8 cellular contexts compared by ENCODE assay signal in the genomic region with DNA sequence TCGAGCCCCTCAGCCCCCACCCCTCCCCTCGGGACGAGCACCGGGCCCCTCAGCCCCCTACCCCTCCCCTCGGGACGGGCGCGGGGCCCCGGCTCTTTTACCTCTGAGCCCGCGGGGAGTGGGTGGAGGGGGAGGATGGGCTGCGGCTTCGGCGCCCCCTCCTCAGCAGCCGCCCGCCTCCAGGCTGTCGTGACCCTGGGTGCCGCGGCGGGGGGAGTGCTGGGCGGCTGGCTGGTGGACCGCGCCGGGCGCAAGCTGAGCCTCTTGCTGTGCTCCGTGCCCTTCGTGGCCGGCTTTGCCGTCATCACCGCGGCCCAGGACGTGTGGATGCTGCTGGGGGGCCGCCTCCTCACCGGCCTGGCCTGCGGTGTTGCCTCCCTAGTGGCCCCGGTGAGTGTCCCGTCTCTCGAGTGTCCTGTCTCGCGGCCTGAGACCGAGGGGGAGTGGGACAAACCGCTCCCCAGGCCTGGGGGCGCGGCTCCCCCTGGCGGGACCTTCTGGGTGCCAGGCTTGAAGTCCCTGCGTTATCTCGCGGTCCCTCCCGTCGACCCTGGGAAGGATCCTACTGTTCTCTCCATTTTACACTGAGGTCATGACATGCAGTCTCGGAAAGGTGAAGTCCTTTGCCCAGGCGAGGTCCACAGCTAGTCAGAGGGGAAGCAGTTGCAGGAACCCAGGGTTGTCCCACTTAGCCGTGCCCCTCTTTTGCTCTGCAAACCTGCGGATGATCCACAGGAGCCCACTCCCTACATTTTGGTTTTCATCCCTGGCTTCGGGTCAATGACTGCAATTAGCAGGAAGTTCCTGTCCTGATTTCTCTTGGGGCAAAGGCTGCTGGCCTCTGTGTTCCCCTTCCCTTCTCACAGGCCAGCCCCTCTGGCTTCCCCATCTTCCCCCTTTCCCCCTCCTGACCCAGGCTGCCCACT. TPM values are rescaled to one million over a fixed set of nuclear protein-coding genes. Genes with fewer than 3 reads are reported as not detected.
DNase-seq lines count a peak whose midpoint lies in the region; ATAC-seq and TF ChIP-seq lines count a peak whose summit lies in the region.

No MANE protein-coding gene starts in this region.

- H3K9me2 ChIP-seq in OCI-LY7 (ENCODE audit: insufficient read depth, low read length): no peaks in the 10 kb centered on the region

- TF ChIP-seq CTCF in OCI-LY7 (conservative IDR thresholded peaks at IDR 0.05; ENCODE audit: low read length): peak; percentile 72
- peak; percentile 41 to 62 (median 61) for TF ChIP-seq CTCF in ascending aorta (IDR thresholded peaks at IDR 0.05)

- H3K27me3 ChIP-seq in ascending aorta (no peaks in the 10 kb centered on the region), iPS-15b (ENCODE audit: control insufficient read depth, insufficient read depth, low read length) (peaks cover 12% of the 10 kb centered on the region)

- ATAC-seq in HG03342 (IDR thresholded peaks at IDR 0.05; ENCODE audit: unreplicated experiment) (no peak), GM19023 (IDR thresholded peaks at IDR 0.05; ENCODE audit: unreplicated experiment) (no peak)

- H3K9ac ChIP-seq in iPS-15b (ENCODE audit: low read depth, low read length): peak overlapping the region; percentile 41

- no peaks in the 10 kb centered on the region for H3K36me3 ChIP-seq in OCI-LY7 (ENCODE audit: insufficient read depth, low read length)
- peaks cover 5 to 6% of the 10 kb centered on the region in 2 donors for H3K36me3 ChIP-seq in ascending aorta
- H3K36me3 ChIP-seq in iPS-15b (ENCODE audit: control insufficient read depth, insufficient read depth, low read length): peaks cover 3% of the 10 kb centered on the region

- H3K4me1 ChIP-seq in OCI-LY7 (ENCODE audit: insufficient read depth, low read length, poor library complexity, severe bottlenecking) (peaks cover 12% of the 10 kb centered on the region), ascending aorta (peaks cover 0 to 14% of the 10 kb centered on the region in 2 donors), iPS-15b (ENCODE audit: control insufficient read depth, insufficient read depth, low read length) (peaks cover 4% of the 10 kb centered on the region)

- H3K27ac ChIP-seq in OCI-LY7 (ENCODE audit: low read depth, low read length, poor library complexity, severe bottlenecking) (no peak overlapping the region), ascending aorta (peak overlapping the region; percentile 84 to 94)

- peak overlapping the region; percentile 52; the same call in 1 of the 2 replicates for H2AFZ ChIP-seq in OCI-LY7 (ENCODE audit: low read length)

- no peaks in the 10 kb centered on the region for H3K79me2 ChIP-seq in OCI-LY7 (ENCODE audit: insufficient read depth, low read depth, low read length)

- CTCF ChIA-PET in OCI-LY7 (lab: Charles Lee; ENCODE audit: unreplicated experiment): no interaction called here

- POLR2A ChIA-PET in OCI-LY7 (lab: Charles Lee): interaction anchor here (0.6 to 1.5 kb wide), 3 partner anchors 18 to 528 kb away, joined by 3 to 9 read pairs (median 3); a partner anchor contains a TSS

- no TSS peak for BruUV-seq in OCI-LY7 (replicated peaks; lab: Mats Ljungman, UMichigan)

- intact Hi-C loops in OCI-LY7 (cut with micrococcal nuclease; ENCODE audit: unreplicated experiment) (loop anchor here (1.0 to 10.0 kb wide), 5 partner anchors 26 to 456 kb away; a partner anchor contains a TSS), ascending aorta (cut with DNase I) (loop anchor here (1.0 to 2.0 kb wide), 5 partner anchors 26 to 184 kb away; a partner anchor contains a TSS)

- DNase-seq in NCI-H345 (lab: John Stamatoyannopoulos, UW) (peak; percentile 36), NCI-H345 treated with DMSO at 0.1 percent for 48 hours (lab: John Stamatoyannopoulos, UW; ENCODE audit: unreplicated experiment) (no peak), OCI-LY7 (ENCODE audit: low spot score) (peak; percentile 53), ascending aorta (ENCODE audit: low spot score in 2 of 2) (peak in 1 of 2 donors; percentile 75), skeletal muscle cell (ENCODE audit: low read depth) (no peak)

- H3K9me3 ChIP-seq in OCI-LY7 (ENCODE audit: low read length) (no peaks in the 10 kb centered on the region), ascending aorta (no peaks in the 10 kb centered on the region), iPS-15b (ENCODE audit: control insufficient read depth, insufficient read depth, low read length) (no peaks in the 10 kb centered on the region)

- peak overlapping the region; percentile 80 for H3K4me2 ChIP-seq in OCI-LY7 (ENCODE audit: low read length)

- no peaks in the 10 kb centered on the region for H4K20me1 ChIP-seq in OCI-LY7 (ENCODE audit: insufficient read depth, low read length)

- peak overlapping the region; percentile 79 for H3K4me3 ChIP-seq in OCI-LY7 (ENCODE audit: low read depth, low read length, poor library complexity, severe bottlenecking)
- H3K4me3 ChIP-seq in ascending aorta: peak overlapping the region; percentile 75 to 95
- peak overlapping the region; percentile 72 for H3K4me3 ChIP-seq in iPS-15b (ENCODE audit: low read depth, low read length)
- H3K4me3 ChIP-seq in skeletal muscle cell (ENCODE audit: low read depth, low read length): peak overlapping the region; percentile 61

RNA-seq across cellular contexts. Expression of a gene that starts 1.0 kb away (rescaled TPM):
- 5.6 and 11.9 TPM in 2 replicates for total RNA-seq in OCI-LY7 (2014; rRNA removed; shearing (Covaris generic))
- total RNA-seq in OCI-LY7 (2022) (18.0 and 19.6 TPM in 2 replicates), ascending aorta (75.7 TPM)

RNA-seq across cellular contexts. Expression of a gene that starts 26.2 kb away (rescaled TPM):
- 14.1 and 14.9 TPM in 2 replicates for total RNA-seq in OCI-LY7 (2014; rRNA removed; shearing (Covaris generic))
- 9.3 and 9.4 TPM in 2 replicates for total RNA-seq in OCI-LY7 (2022)
- total RNA-seq in ascending aorta: 2.9 TPM

RNA-seq across cellular contexts. Expression of a gene that starts 53.2 kb away (rescaled TPM):
- total RNA-seq in OCI-LY7 (2014; rRNA removed; shearing (Covaris generic)): 1,855 and 1,868 TPM in 2 replicates
- total RNA-seq in OCI-LY7 (2022) (1,622 and 1,726 TPM in 2 replicates), ascending aorta (1,924 TPM)

RNA-seq across cellular contexts. Expression of a gene that starts 53.3 kb away (rescaled TPM):
- 13.6 and 20.8 TPM in 2 replicates for total RNA-seq in OCI-LY7 (2014; rRNA removed; shearing (Covaris generic))
- 32.2 and 34.1 TPM in 2 replicates for total RNA-seq in OCI-LY7 (2022)
- total RNA-seq in ascending aorta: 22.8 TPM

Comparison
In these comparisons a context has a peak if more than half of its experiments do, and no peak if none do; other contexts are left out.
1. DNase-seq: peak in NCI-H345 (single experiment) and OCI-LY7 (single experiment); none in NCI-H345 treated with DMSO at 0.1 percent for 48 hours (single experiment) and skeletal muscle cell (single experiment).
2. Peak in every context shown above with its lines, with median percentiles within 50 percentile points of each other: H3K4me3 ChIP-seq.